In the genomic region with DNA sequence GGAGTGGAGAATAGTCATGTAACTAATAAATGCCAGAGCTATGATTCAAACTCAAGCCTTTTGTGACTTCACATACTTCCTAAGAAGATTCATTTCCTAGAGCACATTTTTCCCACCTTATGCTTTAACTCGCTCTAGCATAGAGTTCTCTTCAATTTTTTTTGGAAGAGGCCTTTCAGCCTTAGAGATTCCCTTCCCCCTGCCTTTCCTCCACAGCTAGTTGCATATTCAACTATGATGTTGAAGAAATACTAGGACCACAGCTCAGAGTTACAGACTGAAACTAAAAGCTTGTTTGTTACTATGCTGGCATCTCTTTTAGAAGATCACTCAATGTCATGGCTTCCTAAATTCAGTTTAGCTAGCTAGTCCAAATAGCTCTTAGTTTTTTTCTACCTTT, we compare ENCODE assay signal across 7 cellular contexts.
A peak's percentile ranks its signal among the peaks of the same experiment; 100 is the strongest.
DNase-seq lines count a peak whose midpoint lies in the region; ATAC-seq lines count a peak whose summit lies in the region.
"Not testable (repeated sequence)": the region's sequence is repeated elsewhere in the genome, so short reads cannot be mapped to it uniquely, and the experiment has no call there.

No MANE protein-coding gene starts in this region.

- H3K4me1 ChIP-seq in SJSA1 (replicated peaks); mesenchymal stem cell (ENCODE audit: control insufficient read depth, insufficient read depth, low read depth, low read length): not testable (repeated sequence)

- WGBS in mesenchymal stem cell = 0% methylated on average over 1 of the region's 1 CpG

- H3K9ac ChIP-seq in mesenchymal stem cell (ENCODE audit: low read length) = not testable (repeated sequence)

- not testable (repeated sequence) for H2BK120ac ChIP-seq in mesenchymal stem cell (ENCODE audit: low read depth, low read length)

- H3K9me3 ChIP-seq in SJSA1 (replicated peaks); mesenchymal stem cell (ENCODE audit: control insufficient read depth, low read length): not testable (repeated sequence)

- H3K27ac Mint-ChIP-seq in activated T-helper 2 cell treated with anti-CD3 and anti-CD28 coated beads, Interferon-gamma antibody, Interleukin-2, Interleukin-4, amounts not matched to agents 10 μg/mL and 5 μg/mL and 100 μg/mL, durations not matched to agents 14 hours and 24 hours and 36 hours = peak overlapping the region; percentile 87

- H2BK15ac ChIP-seq in mesenchymal stem cell (ENCODE audit: low read depth, poor library complexity, severe bottlenecking) = not testable (repeated sequence)

- ATAC-seq in GM21576 (IDR thresholded peaks at IDR 0.05; ENCODE audit: unreplicated experiment) (peak; percentile 37), HG03457 (IDR thresholded peaks at IDR 0.05; ENCODE audit: unreplicated experiment) (peak; percentile 35)

- not testable (repeated sequence) for H3K4ac ChIP-seq in mesenchymal stem cell (ENCODE audit: low read depth in 1 of 2, low read length in 2 of 2)

- peaks cover 31% of the 10 kb centered on the region for H3K36me3 Mint-ChIP-seq in activated T-helper 2 cell treated with anti-CD3 and anti-CD28 coated beads, Interferon-gamma antibody, Interleukin-2, Interleukin-4, amounts not matched to agents 10 μg/mL and 5 μg/mL and 100 μg/mL, durations not matched to agents 14 hours and 24 hours and 36 hours (ENCODE audit: low read depth)

- not testable (repeated sequence) for H2AK5ac ChIP-seq in mesenchymal stem cell (ENCODE audit: low read length, severe bottlenecking)

- not testable (repeated sequence) for H3K14ac ChIP-seq in mesenchymal stem cell (ENCODE audit: low read length in 2 of 2)

- H3K18ac ChIP-seq in mesenchymal stem cell (ENCODE audit: low read depth in 1 of 2, low read length in 2 of 2) = not testable (repeated sequence)

- peak; percentile 45 for DNase-seq in GM04503 (ENCODE audit: low read depth)
- DNase-seq in SJSA1 (ENCODE audit: low read depth in 1 of 2, low spot score in 2 of 2) = peak in 1 of 2 experiments; percentile 64
- not testable (repeated sequence) for DNase-seq in activated T-helper 2 cell treated with anti-CD3 and anti-CD28 coated beads, Interferon-gamma antibody, Interleukin-2, Interleukin-4, amounts not matched to agents 10 μg/mL and 5 μg/mL and 100 μg/mL, durations not matched to agents 14 hours and 24 hours and 36 hours (ENCODE audit: low spot score)
- peak; percentile 14 for DNase-seq in dedifferentiated amniotic fluid mesenchymal stem cell (ENCODE audit: extremely low spot score)
- DNase-seq in mesenchymal stem cell = peak; percentile 48

- H3K27ac ChIP-seq in SJSA1 = peak overlapping the region; percentile 87
- peak overlapping the region; percentile 37 for H3K27ac ChIP-seq in mesenchymal stem cell (ENCODE audit: low read length, poor library complexity, severe bottlenecking)

- H3K4me2 ChIP-seq in mesenchymal stem cell (ENCODE audit: low read length, poor library complexity, severe bottlenecking) = not testable (repeated sequence)

- not testable (repeated sequence) for H2AFZ ChIP-seq in mesenchymal stem cell (ENCODE audit: low read depth, low read length)

- H4K8ac ChIP-seq in mesenchymal stem cell (ENCODE audit: low read length) = not testable (repeated sequence)

- not testable (repeated sequence) for H3K9me3 Mint-ChIP-seq in activated T-helper 2 cell treated with anti-CD3 and anti-CD28 coated beads, Interferon-gamma antibody, Interleukin-2, Interleukin-4, amounts not matched to agents 10 μg/mL and 5 μg/mL and 100 μg/mL, durations not matched to agents 14 hours and 24 hours and 36 hours

- not testable (repeated sequence) for H2BK5ac ChIP-seq in mesenchymal stem cell (ENCODE audit: low read depth, low read length, poor library complexity, severe bottlenecking)

- not testable (repeated sequence) for H2BK12ac ChIP-seq in mesenchymal stem cell (ENCODE audit: low read length in 2 of 2)

- not testable (repeated sequence) for H3K79me1 ChIP-seq in mesenchymal stem cell (replicated peaks; ENCODE audit: low read length, poor library complexity, severe bottlenecking)

- peaks cover 16% of the 10 kb centered on the region for H3K36me3 ChIP-seq in SJSA1
- H3K36me3 ChIP-seq in mesenchymal stem cell (ENCODE audit: control insufficient read depth in 1 of 2, insufficient read depth in 2 of 2, low read depth in 1 of 2, low read length in 2 of 2) = peaks cover 7 to 31% of the 10 kb centered on the region in 2 experiments

- intact Hi-C loops in activated T-helper 2 cell treated with anti-CD3 and anti-CD28 coated beads, Interferon-gamma antibody, Interleukin-2, Interleukin-4, amounts not matched to agents 10 μg/mL and 5 μg/mL and 100 μg/mL, durations not matched to agents 14 hours and 24 hours and 36 hours (cut with micrococcal nuclease) = not testable (repeated sequence)

- peaks cover 19% of the 10 kb centered on the region for H3K4me1 Mint-ChIP-seq in activated T-helper 2 cell treated with anti-CD3 and anti-CD28 coated beads, Interferon-gamma antibody, Interleukin-2, Interleukin-4, amounts not matched to agents 10 μg/mL and 5 μg/mL and 100 μg/mL, durations not matched to agents 14 hours and 24 hours and 36 hours (ENCODE audit: low read depth)

- not testable (repeated sequence) for H3K4me3 ChIP-seq in SJSA1; mesenchymal stem cell (ENCODE audit: insufficient read depth in 1 of 2, low read depth in 1 of 2, low read length in 2 of 2)

- not testable (repeated sequence) for H3K27me3 Mint-ChIP-seq in activated T-helper 2 cell treated with anti-CD3 and anti-CD28 coated beads, Interferon-gamma antibody, Interleukin-2, Interleukin-4, amounts not matched to agents 10 μg/mL and 5 μg/mL and 100 μg/mL, durations not matched to agents 14 hours and 24 hours and 36 hours (ENCODE audit: low read depth)

- H4K91ac ChIP-seq in mesenchymal stem cell (ENCODE audit: low read length) = not testable (repeated sequence)

- H3K4me3 Mint-ChIP-seq in activated T-helper 2 cell treated with anti-CD3 and anti-CD28 coated beads, Interferon-gamma antibody, Interleukin-2, Interleukin-4, amounts not matched to agents 10 μg/mL and 5 μg/mL and 100 μg/mL, durations not matched to agents 14 hours and 24 hours and 36 hours (ENCODE audit: low read depth) = peak overlapping the region; percentile 60

- H3K23ac ChIP-seq in mesenchymal stem cell (ENCODE audit: low read length in 2 of 2) = not testable (repeated sequence)

- H3K27me3 ChIP-seq in SJSA1 (replicated peaks); mesenchymal stem cell (ENCODE audit: control insufficient read depth in 1 of 2, insufficient read depth in 1 of 2, low read length in 2 of 2): not testable (repeated sequence)
